ENCODE assay signal across 26 cellular contexts in genomic region chr17:34360571-34360970, GRCh38. TPM values are rescaled to one million over a fixed set of nuclear protein-coding genes. Genes with fewer than 3 reads are reported as not detected.
"Had no signal": no experiment of that assay in that cellular context is flagged by ENCODE, and none has a peak within 500 bp of the region (broad histone marks: within the 10 kb centered on the region; RNA-seq: fewer than 3 reads in every experiment).

No MANE protein-coding gene starts in this region.

- H3K36me3 Mint-ChIP-seq: natural killer cell; neural progenitor cell; stimulated activated naive B cell treated with anti-CD40 and anti-IgM and Interleukin-4, amounts not matched to agents 10 μg/mL and 1 μg/mL and 100 μg/mL, for 72 hours had no signal

- DNase-seq: dermis blood vessel endothelial cell; heart left ventricle; hypothalamus; natural killer cell; nucleus accumbens; ovary; sigmoid colon; stimulated activated CD4-positive, alpha-beta T cell treated with anti-CD3 and anti-CD28 coated beads, Interleukin-2, amount 100 ng/mL, for 24 hours; stimulated activated CD4-positive, alpha-beta T cell treated with anti-CD3 and anti-CD28 coated beads, Interleukin-4, amount 100 ng/mL, for 4 hours; stimulated activated naive B cell treated with anti-CD40 and anti-IgM and Interleukin-4, amounts not matched to agents 10 μg/mL and 1 μg/mL and 100 μg/mL, for 72 hours; stimulated activated naive CD8-positive, alpha-beta T cell treated with anti-CD3 and anti-CD28 coated beads, Interleukin-15, amount 100 ng/mL, for 72 hours; testis; transverse colon had no signal

- H3K27me3 ChIP-seq: neural progenitor cell, ovary, right atrium auricular region, testis, transverse colon had no signal

- H3K36me3 ChIP-seq: heart left ventricle, neural progenitor cell, ovary, right atrium auricular region, sigmoid colon, transverse colon had no signal

- H3K4me1 Mint-ChIP-seq: neural progenitor cell had no signal

- H3K4me3 ChIP-seq: heart left ventricle, neural progenitor cell, ovary, right atrium auricular region, sigmoid colon, skin epidermis, testis, transverse colon had no signal

- H3K9ac ChIP-seq: neural progenitor cell had no signal

- H3K27ac ChIP-seq: heart left ventricle, neural progenitor cell, ovary, right atrium auricular region, sigmoid colon, skin epidermis, testis, transverse colon had no signal

- H2AFZ ChIP-seq: neural progenitor cell had no signal

- H3K4me1 ChIP-seq: neural progenitor cell, sigmoid colon, testis, transverse colon had no signal

- ATAC-seq: natural killer cell had no signal

- H3K27ac Mint-ChIP-seq: natural killer cell; neural progenitor cell; stimulated activated naive B cell treated with anti-CD40 and anti-IgM and Interleukin-4, amounts not matched to agents 10 μg/mL and 1 μg/mL and 100 μg/mL, for 72 hours; stimulated activated naive CD8-positive, alpha-beta T cell treated with anti-CD3 and anti-CD28 coated beads, Interleukin-15, amount 100 ng/mL, for 72 hours had no signal

- H3K4me2 ChIP-seq: neural progenitor cell had no signal

- H3K9me3 ChIP-seq: heart left ventricle, ovary, right atrium auricular region, sigmoid colon, testis, transverse colon had no signal

- H3K4me3 Mint-ChIP-seq: natural killer cell; neural progenitor cell; stimulated activated naive B cell treated with anti-CD40 and anti-IgM and Interleukin-4, amounts not matched to agents 10 μg/mL and 1 μg/mL and 100 μg/mL, for 72 hours; stimulated activated naive CD8-positive, alpha-beta T cell treated with anti-CD3 and anti-CD28 coated beads, Interleukin-15, amount 100 ng/mL, for 72 hours had no signal

RNA-seq across cellular contexts. Expression of gene CCL1, which starts 2.5 kb away (rescaled TPM):
- total RNA-seq: dermis blood vessel endothelial cell, fibroblast of lung, frontal cortex, glomerular endothelial cell, heart left ventricle, left lobe of liver, lower leg skin, mucosa of gallbladder, myocyte, natural killer cell, ovary, posterior vena cava, right atrium auricular region, sigmoid colon, subcutaneous adipose tissue, transverse colon, urinary bladder had no signal

RNA-seq across cellular contexts. Expression of gene CCL13, which starts 4.3 kb away (rescaled TPM):
- total RNA-seq: dermis blood vessel endothelial cell, fibroblast of lung, glomerular endothelial cell, left lobe of liver, myocyte, natural killer cell, testis had no signal

RNA-seq across cellular contexts. Expression of gene CCL8, which starts 41.3 kb away (rescaled TPM):
- total RNA-seq: frontal cortex, left lobe of liver, lower leg skin, myocyte, natural killer cell had no signal
